In genomic region chr3:71421475-71421819, GRCh38 we compare ENCODE assay signal across 8 cellular contexts.
DNase-seq lines count a peak whose midpoint lies in the region; ATAC-seq, FAIRE-seq and TF ChIP-seq lines count a peak whose summit lies in the region.

No MANE protein-coding gene starts in this region.

- H3K4me1 ChIP-seq in GM12878 (ENCODE audit: control insufficient read depth, insufficient read depth, low read length) (peaks cover 13% of the 10 kb centered on the region), mesendoderm (ENCODE audit: control insufficient read depth, low read depth, low read length) (no peaks in the 10 kb centered on the region), mesenchymal stem cell (ENCODE audit: control insufficient read depth, insufficient read depth, low read depth, low read length) (peaks cover 10% of the 10 kb centered on the region)

- H4K8ac ChIP-seq in mesendoderm (ENCODE audit: low read depth, low read length) = no peak overlapping the region
- H4K8ac ChIP-seq in mesenchymal stem cell (ENCODE audit: low read length) = no peak overlapping the region

- SMC1A ChIA-PET in GM12878 (lab: Charles Lee; ENCODE audit: uncharacterized antibody, unreplicated experiment) = no interaction called here

- no peaks in the 10 kb centered on the region; the same call in 1 of the 2 replicates for H4K20me1 ChIP-seq in GM12878 (ENCODE audit: control insufficient read depth, insufficient read depth)

- H2AK5ac ChIP-seq in mesendoderm (ENCODE audit: low read length) (no peak overlapping the region), mesenchymal stem cell (ENCODE audit: low read length, severe bottlenecking) (no peak overlapping the region)

- 1% methylated on average over 4 of the region's 4 CpGs for WGBS in GM12878 (ENCODE audit: insufficient coverage, insufficient replicate concordance, low lambda C conversion rate, missing lambda C conversion rate)
- WGBS in mesendoderm (ENCODE audit: extremely low coverage, insufficient coverage, low lambda C conversion rate) = no CpG with 5 or more reads among the region's 4 CpGs
- WGBS in mesenchymal stem cell = 93% methylated on average over 4 of the region's 4 CpGs

- POLR2A ChIA-PET in GM12878 (lab: Charles Lee) = no interaction called here

- no peak for TF ChIP-seq EP300 in GM12878 (IDR thresholded peaks at IDR 0.05; ENCODE audit: borderline replicate concordance in 1 of 2, control insufficient read depth in 1 of 2, low read depth in 2 of 2, low read length in 2 of 2)

- no peak for FAIRE-seq in GM12878 (lab: Jason Lieb, UNC)

- H2BK12ac ChIP-seq in mesenchymal stem cell (ENCODE audit: low read length in 2 of 2) = no peak overlapping the region

- H3K79me1 ChIP-seq in mesendoderm (ENCODE audit: low read length) = no peaks in the 10 kb centered on the region
- peaks cover 26% of the 10 kb centered on the region for H3K79me1 ChIP-seq in mesenchymal stem cell (replicated peaks; ENCODE audit: low read length, poor library complexity, severe bottlenecking)

- ATAC-seq in GM18519 (IDR thresholded peaks at IDR 0.05; ENCODE audit: low FRiP score, unreplicated experiment) (peak; percentile 29), GM21526 (IDR thresholded peaks at IDR 0.05; ENCODE audit: low FRiP score, unreplicated experiment) (peak; percentile 59), HG03280 (IDR thresholded peaks at IDR 0.05; ENCODE audit: unreplicated experiment) (peak; percentile 59), GM12878 (peak; percentile 79)

- H2AFZ ChIP-seq in GM12878 (ENCODE audit: control insufficient read depth, low read depth, low read length) (no peak overlapping the region), mesenchymal stem cell (ENCODE audit: low read depth, low read length) (no peak overlapping the region)

- RAD21 ChIA-PET in GM12878 (lab: Charles Lee; ENCODE audit: unreplicated experiment) = no interaction called here

- no peak overlapping the region for H3K9ac ChIP-seq in GM12878 (ENCODE audit: control insufficient read depth, insufficient read depth, low read length)
- H3K9ac ChIP-seq in mesendoderm (ENCODE audit: low read length) = no peak overlapping the region
- no peak overlapping the region for H3K9ac ChIP-seq in mesenchymal stem cell (ENCODE audit: low read length)

- H4K5ac ChIP-seq in mesendoderm (ENCODE audit: low read length) = no peak overlapping the region

- no peak for DNase-seq in GM12878 (ENCODE audit: low read depth, low spot score)
- DNase-seq in mesendoderm = no peak
- no peak for DNase-seq in mesenchymal stem cell
- no peak for DNase-seq in A172 (ENCODE audit: low spot score)
- DNase-seq in cerebellum (ENCODE audit: low spot score) = no peak

- H3K4me2 ChIP-seq in GM12878 (ENCODE audit: control insufficient read depth, insufficient read depth) (peak overlapping the region; percentile 26; the same call in 1 of the 2 replicates), mesendoderm (ENCODE audit: low read length) (no peak overlapping the region), mesenchymal stem cell (ENCODE audit: low read length, poor library complexity, severe bottlenecking) (no peak overlapping the region)

- H2BK120ac ChIP-seq in mesendoderm (ENCODE audit: low read depth, low read length) (no peak overlapping the region), mesenchymal stem cell (ENCODE audit: low read depth, low read length) (no peak overlapping the region)

- no peak overlapping the region for H3K14ac ChIP-seq in mesenchymal stem cell (ENCODE audit: low read length in 2 of 2)

- H3K9me3 ChIP-seq in GM12878 (replicated peaks; ENCODE audit: control insufficient read depth, insufficient read depth, low read length) (no peaks in the 10 kb centered on the region), mesenchymal stem cell (ENCODE audit: control insufficient read depth, low read length) (no peaks in the 10 kb centered on the region)

- H3K4me3 ChIP-seq in GM12878 (no peak overlapping the region), mesendoderm (ENCODE audit: low read length) (no peak overlapping the region), mesenchymal stem cell (ENCODE audit: insufficient read depth in 1 of 2, low read depth in 1 of 2, low read length in 2 of 2) (no peak overlapping the region)

- in situ Hi-C loops in GM12878 (cut with MboI) = no loop called here

- peaks cover 0 to 7% of the 10 kb centered on the region in 2 experiments; a peak in 1 of 4 replicates for H3K27me3 ChIP-seq in GM12878 (replicated peaks in 1 of 2; ENCODE audit: control insufficient read depth in 2 of 2, insufficient read depth in 2 of 2, low read length in 1 of 2)
- H3K27me3 ChIP-seq in mesendoderm (ENCODE audit: insufficient read depth, low read length, poor library complexity) = no peaks in the 10 kb centered on the region
- no peaks in the 10 kb centered on the region for H3K27me3 ChIP-seq in mesenchymal stem cell (ENCODE audit: control insufficient read depth in 1 of 2, insufficient read depth in 1 of 2, low read length in 2 of 2)

- no TSS peak for BruUV-seq in GM12878 (replicated peaks; lab: Mats Ljungman, UMichigan)

- intact Hi-C loops in GM12878 (cut with micrococcal nuclease; ENCODE audit: unreplicated experiment) = no loop called here

- H3K4ac ChIP-seq in mesendoderm (ENCODE audit: low read depth, low read length) (no peak overlapping the region), mesenchymal stem cell (ENCODE audit: low read depth in 1 of 2, low read length in 2 of 2) (no peak overlapping the region)

- no peak for TF ChIP-seq POLR2A in GM12878 (IDR thresholded peaks at IDR 0.05; ENCODE audit: low read depth, low read length)

- no peak overlapping the region for H3K27ac ChIP-seq in GM12878 (ENCODE audit: control insufficient read depth, insufficient read depth)
- H3K27ac ChIP-seq in mesendoderm (ENCODE audit: low read depth, low read length) = no peak overlapping the region
- no peak overlapping the region for H3K27ac ChIP-seq in mesenchymal stem cell (ENCODE audit: low read length, poor library complexity, severe bottlenecking)

- no peak for TF ChIP-seq CTCF in GM12878 (IDR thresholded peaks at IDR 0.05 in 2 of 3, conservative IDR thresholded peaks at IDR 0.05 in 1 of 3; ENCODE audit: control insufficient read depth in 2 of 3, extremely low read depth in 1 of 3, insufficient read depth in 1 of 3, low read depth in 3 of 3, low read length in 3 of 3)

- no peak overlapping the region for H3K23ac ChIP-seq in mesendoderm (ENCODE audit: low read length)
- no peak overlapping the region for H3K23ac ChIP-seq in mesenchymal stem cell (ENCODE audit: low read length in 2 of 2)

- H2BK5ac ChIP-seq in mesendoderm (ENCODE audit: low read length) = no peak overlapping the region
- no peak overlapping the region for H2BK5ac ChIP-seq in mesenchymal stem cell (ENCODE audit: low read depth, low read length, poor library complexity, severe bottlenecking)

- no peak overlapping the region for H3K56ac ChIP-seq in mesendoderm (ENCODE audit: low read length)

- no peak for TF ChIP-seq RAD21 in GM12878 (IDR thresholded peaks at IDR 0.05; ENCODE audit: insufficient read depth, low read depth, low read length)

- no peak overlapping the region for H3K18ac ChIP-seq in mesendoderm (ENCODE audit: low read length)
- H3K18ac ChIP-seq in mesenchymal stem cell (ENCODE audit: low read depth in 1 of 2, low read length in 2 of 2) = no peak overlapping the region

- H3K36me3 ChIP-seq in GM12878 (ENCODE audit: control insufficient read depth in 2 of 2, insufficient read depth in 2 of 2, low read length in 1 of 2) (no peaks in the 10 kb centered on the region), mesendoderm (ENCODE audit: control insufficient read depth, insufficient read depth, low read length) (no peaks in the 10 kb centered on the region), mesenchymal stem cell (ENCODE audit: control insufficient read depth in 1 of 2, insufficient read depth in 2 of 2, low read depth in 1 of 2, low read length in 2 of 2) (peaks cover 0 to 5% of the 10 kb centered on the region in 2 experiments)

- H3K79me2 ChIP-seq in GM12878 (ENCODE audit: control insufficient read depth, insufficient read depth, low read length) (no peaks in the 10 kb centered on the region), mesendoderm (ENCODE audit: control insufficient read depth, insufficient read depth, low read length) (no peaks in the 10 kb centered on the region)

- CTCF ChIA-PET in GM12878 (lab: Yijun Ruan, JAX) = no interaction called here

- H2BK15ac ChIP-seq in mesendoderm (replicated peaks; ENCODE audit: low read depth) = no peak overlapping the region
- no peak overlapping the region for H2BK15ac ChIP-seq in mesenchymal stem cell (ENCODE audit: low read depth, poor library complexity, severe bottlenecking)

- no peak overlapping the region for H4K91ac ChIP-seq in mesenchymal stem cell (ENCODE audit: low read length)

TF ChIP-seq in GM12878, 131 proteins besides CTCF, POLR2A, EP300 and RAD21:
- peak; percentile 51; the same call in 2 of the 3 replicates for TF ChIP-seq POU2F2 (IDR thresholded peaks at IDR 0.05; ENCODE audit: borderline replicate concordance, low read depth, low read length)
- TF ChIP-seq, protein P1, sequence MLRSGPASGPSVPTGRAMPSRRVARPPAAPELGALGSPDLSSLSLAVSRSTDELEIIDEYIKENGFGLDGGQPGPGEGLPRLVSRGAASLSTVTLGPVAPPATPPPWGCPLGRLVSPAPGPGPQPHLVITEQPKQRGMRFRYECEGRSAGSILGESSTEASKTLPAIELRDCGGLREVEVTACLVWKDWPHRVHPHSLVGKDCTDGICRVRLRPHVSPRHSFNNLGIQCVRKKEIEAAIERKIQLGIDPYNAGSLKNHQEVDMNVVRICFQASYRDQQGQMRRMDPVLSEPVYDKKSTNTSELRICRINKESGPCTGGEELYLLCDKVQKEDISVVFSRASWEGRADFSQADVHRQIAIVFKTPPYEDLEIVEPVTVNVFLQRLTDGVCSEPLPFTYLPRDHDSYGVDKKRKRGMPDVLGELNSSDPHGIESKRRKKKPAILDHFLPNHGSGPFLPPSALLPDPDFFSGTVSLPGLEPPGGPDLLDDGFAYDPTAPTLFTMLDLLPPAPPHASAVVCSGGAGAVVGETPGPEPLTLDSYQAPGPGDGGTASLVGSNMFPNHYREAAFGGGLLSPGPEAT (IDR thresholded peaks at IDR 0.05; ENCODE audit: low read depth) = no peak
- no peak for TF ChIP-seq YBX1 (IDR thresholded peaks at IDR 0.05)
- 0 out of 2 replicates have a peak, but pooled peaks have one; percentile 27 for TF ChIP-seq MEF2A (IDR thresholded peaks at IDR 0.05; ENCODE audit: insufficient read depth, low read depth, low read length)

Comparison
In these comparisons a context has a peak if more than half of its experiments do, and no peak if none do; other contexts are left out.
1. ATAC-seq: peak in every context shown above with its lines; median percentile 79 in GM12878; 59 in GM21526; 59 in HG03280; 29 in GM18519.